In genomic region chr3:27165348-27165747, GRCh38 we compare ENCODE assay signal across 16 cellular contexts.
DNase-seq lines count a peak whose midpoint lies in the region; ATAC-seq and TF ChIP-seq lines count a peak whose summit lies in the region.
"Had no signal": no experiment of that assay in that cellular context is flagged by ENCODE, and none has a peak within 500 bp of the region (broad histone marks: within the 10 kb centered on the region; RNA-seq: fewer than 3 reads in every experiment).

No MANE protein-coding gene starts in this region.

- 26 to 37% methylated on average over 2 of the region's 2 CpGs for WGBS in tibial nerve, 2 donors

- H3K4me3 ChIP-seq in tibial nerve = no peak overlapping the region
- H3K4me3 ChIP-seq: gastrocnemius medialis, GM23338, right lobe of liver had no signal

- peak overlapping the region in 3 of 4 donors; percentile 31 to 86 (median 70) for H3K27ac ChIP-seq in tibial nerve
- H3K27ac ChIP-seq: gastrocnemius medialis, right lobe of liver had no signal

- ATAC-seq in HG02884 (IDR thresholded peaks at IDR 0.05; ENCODE audit: unreplicated experiment) (no peak), GM18517 (IDR thresholded peaks at IDR 0.05; ENCODE audit: unreplicated experiment) (no peak)
- ATAC-seq: GM23338; naive thymus-derived CD8-positive, alpha-beta T cell; right lobe of liver had no signal

- no peaks in the 10 kb centered on the region for H3K9me3 ChIP-seq in tibial nerve
- H3K9me3 ChIP-seq: gastrocnemius medialis, right lobe of liver had no signal

- peaks cover 0 to 26% (median 11%) of the 10 kb centered on the region in 4 donors for H3K4me1 ChIP-seq in tibial nerve
- H3K4me1 ChIP-seq: gastrocnemius medialis, right lobe of liver had no signal

- DNase-seq in H4 (ENCODE audit: low spot score) = peak; percentile 70
- peak; percentile 95 for DNase-seq in astrocyte of the hippocampus (ENCODE audit: low read depth, low spot score)
- DNase-seq in iris pigment epithelial cell (ENCODE audit: low read depth) = peak; percentile 97
- DNase-seq in tibial nerve (ENCODE audit: low spot score in 2 of 2) = no peak
- DNase-seq in HPDE6-E6E7 (ENCODE audit: extremely low spot score) = no peak
- no peak for DNase-seq in activated CD4-positive, alpha-beta T cell treated with anti-CD3 and anti-CD28 coated beads for 1 hour
- DNase-seq: activated CD4-positive, alpha-beta T cell treated with anti-CD3 and anti-CD28 coated beads, Interleukin-2, amount 50 U/mL, for 48 hours; gastrocnemius medialis; left cardiac atrium; naive thymus-derived CD8-positive, alpha-beta T cell; NCI-H1092; NCI-H345; right lobe of liver had no signal

- no peak for TF ChIP-seq CTCF in tibial nerve (IDR thresholded peaks at IDR 0.05)

- no peaks in the 10 kb centered on the region for H3K36me3 ChIP-seq in tibial nerve
- H3K36me3 ChIP-seq: gastrocnemius medialis, right lobe of liver had no signal

- no peaks in the 10 kb centered on the region for H3K27me3 ChIP-seq in tibial nerve
- H3K27me3 ChIP-seq: gastrocnemius medialis, right lobe of liver had no signal

- no peak for TF ChIP-seq POLR2A in tibial nerve (IDR thresholded peaks at IDR 0.05)

- TF ChIP-seq EP300 in tibial nerve (IDR thresholded peaks at IDR 0.05) = peak in 1 of 2 donors; percentile 58

Comparison
In these comparisons a context has a peak if more than half of its experiments do, and no peak if none do; other contexts are left out.
1. DNase-seq: peak in H4 (single experiment), astrocyte of the hippocampus (single experiment) and iris pigment epithelial cell (single experiment); none in tibial nerve (0 of 2), HPDE6-E6E7 (single experiment) and activated CD4-positive, alpha-beta T cell treated with anti-CD3 and anti-CD28 coated beads for 1 hour (single experiment).